Comparison of ENCODE assay signal across 31 cellular contexts in genomic region chr20:35048739-35049138, GRCh38. TPM values are rescaled to one million over a fixed set of nuclear protein-coding genes. Genes with fewer than 3 reads are reported as not detected.
DNase-seq lines count a peak whose midpoint lies in the region; ATAC-seq, FAIRE-seq and TF ChIP-seq lines count a peak whose summit lies in the region.
"Had no signal": no experiment of that assay in that cellular context is flagged by ENCODE, and none has a peak within 500 bp of the region (broad histone marks: within the 10 kb centered on the region; RNA-seq: fewer than 3 reads in every experiment).

No MANE protein-coding gene starts in this region.

- no peaks in the 10 kb centered on the region for H3K9me3 ChIP-seq in endodermal cell (ENCODE audit: control insufficient read depth, low read length)
- H3K9me3 ChIP-seq: body of pancreas, psoas muscle, tibial artery had no signal

- peak overlapping the region; percentile 42 for H3K27ac Mint-ChIP-seq in activated CD8-positive, alpha-beta T cell treated with anti-CD3 and anti-CD28 coated beads for 36 hours
- H3K27ac Mint-ChIP-seq in activated CD8-positive, alpha-beta T cell treated with anti-CD3 and anti-CD28 coated beads, Interleukin-2, amount 10 ng/mL, durations not matched to agents 7 days and 5 days: no peak overlapping the region
- no peak overlapping the region for H3K27ac Mint-ChIP-seq in endodermal cell
- H3K27ac Mint-ChIP-seq in neural crest cell (ENCODE audit: unreplicated experiment): peak overlapping the region; percentile 59
- H3K27ac Mint-ChIP-seq in stimulated activated memory B cell treated with anti-CD40 and anti-IgM and Interleukin-4, amounts not matched to agents 10 μg/mL and 1 μg/mL and 100 μg/mL, for 72 hours: no peak overlapping the region
- H3K27ac Mint-ChIP-seq: activated naive CD4-positive, alpha-beta T cell treated with anti-CD3 and anti-CD28 coated beads, Interleukin-2, amount 50 U/mL, for 24 hours; mesothelial cell of epicardium had no signal

- no peaks in the 10 kb centered on the region for H3K27me3 Mint-ChIP-seq in activated CD8-positive, alpha-beta T cell treated with anti-CD3 and anti-CD28 coated beads for 36 hours
- no peaks in the 10 kb centered on the region for H3K27me3 Mint-ChIP-seq in activated CD8-positive, alpha-beta T cell treated with anti-CD3 and anti-CD28 coated beads, Interleukin-2, amount 10 ng/mL, durations not matched to agents 7 days and 5 days (ENCODE audit: low read depth)
- no peaks in the 10 kb centered on the region for H3K27me3 Mint-ChIP-seq in endodermal cell (ENCODE audit: insufficient read depth)
- H3K27me3 Mint-ChIP-seq in neural crest cell (ENCODE audit: low read depth): no peaks in the 10 kb centered on the region
- H3K27me3 Mint-ChIP-seq in stimulated activated memory B cell treated with anti-CD40 and anti-IgM and Interleukin-4, amounts not matched to agents 10 μg/mL and 1 μg/mL and 100 μg/mL, for 72 hours: no peaks in the 10 kb centered on the region
- H3K27me3 Mint-ChIP-seq: activated naive CD4-positive, alpha-beta T cell treated with anti-CD3 and anti-CD28 coated beads, Interleukin-2, amount 50 U/mL, for 24 hours; natural killer cell treated with Interleukin-12 subunit alpha and Interleukin-12 subunit beta and Interleukin-15 and Interleukin-18, amount 100 ng/mL, for 72 hours had no signal

- CTCF ChIA-PET in activated CD8-positive, alpha-beta T cell treated with anti-CD3 and anti-CD28 coated beads for 36 hours (lab: Charles Lee): interaction anchor here (2.0 kb wide), 1 partner anchor 48 kb away, joined by 7 read pairs; no protein-coding TSS in a partner anchor
- CTCF ChIA-PET in activated CD8-positive, alpha-beta T cell treated with anti-CD3 and anti-CD28 coated beads, Interleukin-2, amount 10 ng/mL, durations not matched to agents 7 days and 5 days (lab: Charles Lee): interaction anchor here (1.5 kb wide), 1 partner anchor 48 kb away, joined by 4 read pairs; no protein-coding TSS in a partner anchor

- H3K4me1 ChIP-seq in endodermal cell (ENCODE audit: control insufficient read depth, insufficient read depth, low read length): no peaks in the 10 kb centered on the region
- H3K4me1 ChIP-seq: body of pancreas, psoas muscle had no signal

- peaks cover 28% of the 10 kb centered on the region for H3K36me3 Mint-ChIP-seq in activated CD8-positive, alpha-beta T cell treated with anti-CD3 and anti-CD28 coated beads for 36 hours (ENCODE audit: low read depth)
- peaks cover 50% of the 10 kb centered on the region for H3K36me3 Mint-ChIP-seq in activated CD8-positive, alpha-beta T cell treated with anti-CD3 and anti-CD28 coated beads, Interleukin-2, amount 10 ng/mL, durations not matched to agents 7 days and 5 days (ENCODE audit: low read depth)
- H3K36me3 Mint-ChIP-seq in endodermal cell (ENCODE audit: low read depth) (peaks cover 70% of the 10 kb centered on the region), neural crest cell (ENCODE audit: low read depth) (peaks cover 16% of the 10 kb centered on the region)
- peaks cover 53% of the 10 kb centered on the region for H3K36me3 Mint-ChIP-seq in stimulated activated memory B cell treated with anti-CD40 and anti-IgM and Interleukin-4, amounts not matched to agents 10 μg/mL and 1 μg/mL and 100 μg/mL, for 72 hours

- intact Hi-C loops in activated CD8-positive, alpha-beta T cell treated with anti-CD3 and anti-CD28 coated beads for 36 hours (cut with micrococcal nuclease): no loop called here

- 90% methylated on average over 1 of the region's 1 CpG; no CpG with 5 or more reads in 1 of the 2 experiments for WGBS in endodermal cell (ENCODE audit: insufficient coverage in 1 of 2, insufficient read length in 1 of 2), 2 experiments

- POLR2A ChIA-PET in activated CD8-positive, alpha-beta T cell treated with anti-CD3 and anti-CD28 coated beads for 36 hours (lab: Charles Lee): interaction anchor here (0.7 to 3.2 kb wide), 2 partner anchors 44 to 1026 kb away, joined by 3 to 11 read pairs; partner anchors contain the start of gene TRPC4AP
- POLR2A ChIA-PET in activated CD8-positive, alpha-beta T cell treated with anti-CD3 and anti-CD28 coated beads, Interleukin-2, amount 10 ng/mL, durations not matched to agents 7 days and 5 days (lab: Charles Lee): no interaction called here

- H3K4me3 Mint-ChIP-seq in activated CD8-positive, alpha-beta T cell treated with anti-CD3 and anti-CD28 coated beads for 36 hours: no peak overlapping the region
- H3K4me3 Mint-ChIP-seq in activated CD8-positive, alpha-beta T cell treated with anti-CD3 and anti-CD28 coated beads, Interleukin-2, amount 10 ng/mL, durations not matched to agents 7 days and 5 days: no peak overlapping the region
- H3K4me3 Mint-ChIP-seq in endodermal cell (no peak overlapping the region), neural crest cell (peak overlapping the region; percentile 31)
- H3K4me3 Mint-ChIP-seq in stimulated activated memory B cell treated with anti-CD40 and anti-IgM and Interleukin-4, amounts not matched to agents 10 μg/mL and 1 μg/mL and 100 μg/mL, for 72 hours: no peak overlapping the region
- H3K4me3 Mint-ChIP-seq: activated naive CD4-positive, alpha-beta T cell treated with anti-CD3 and anti-CD28 coated beads, Interleukin-2, amount 50 U/mL, for 24 hours; mesothelial cell of epicardium; natural killer cell treated with Interleukin-12 subunit alpha and Interleukin-12 subunit beta and Interleukin-15 and Interleukin-18, amount 100 ng/mL, for 72 hours had no signal

- no peak for FAIRE-seq in HTR-8/SVneo (lab: Jason Lieb, UNC)
- FAIRE-seq: endometrium, GM12892, small intestine had no signal

- no peak overlapping the region for H3K4me3 ChIP-seq in endodermal cell (ENCODE audit: low read length)
- H3K4me3 ChIP-seq: body of pancreas, psoas muscle, tibial artery had no signal

- no peak for ATAC-seq in activated CD8-positive, alpha-beta T cell treated with anti-CD3 and anti-CD28 coated beads for 36 hours
- no peak for ATAC-seq in activated CD8-positive, alpha-beta T cell treated with anti-CD3 and anti-CD28 coated beads, Interleukin-2, amount 10 ng/mL, durations not matched to agents 7 days and 5 days
- no peak for ATAC-seq in HG02763 (IDR thresholded peaks at IDR 0.05; ENCODE audit: unreplicated experiment)
- ATAC-seq in stimulated activated memory B cell treated with anti-CD40 and anti-IgM and Interleukin-4, amounts not matched to agents 10 μg/mL and 1 μg/mL and 100 μg/mL, for 72 hours: no peak
- ATAC-seq: body of pancreas; natural killer cell treated with Interleukin-12 subunit alpha and Interleukin-12 subunit beta and Interleukin-15 and Interleukin-18, amount 100 ng/mL, for 72 hours; psoas muscle had no signal

- DNase-seq in activated CD8-positive, alpha-beta T cell treated with anti-CD3 and anti-CD28 coated beads for 36 hours: no peak
- DNase-seq in activated CD8-positive, alpha-beta T cell treated with anti-CD3 and anti-CD28 coated beads, Interleukin-2, amount 10 ng/mL, durations not matched to agents 7 days and 5 days: no peak
- DNase-seq in endodermal cell (no peak), neural crest cell (ENCODE audit: low read depth, low spot score) (peak; percentile 43), superior temporal gyrus (ENCODE audit: extremely low spot score) (peak; percentile 96), HTR-8/SVneo (ENCODE audit: insufficient read length, low spot score) (no peak)
- DNase-seq: activated CD4-positive, alpha-beta T cell treated with anti-CD3 and anti-CD28 coated beads for 1 hour; activated CD8-positive, alpha-beta memory T cell treated with anti-CD3 and anti-CD28 coated beads for 24 hours; AML-193; body of pancreas; cortex of kidney; DMS79 treated with DMSO at 0.1 percent for 48 hours; NCI-H1092; NCI-H1930; NCI-H226; NCI-H82; OCI-M1; psoas muscle; SHP77; small intestine; stimulated activated CD4-positive, alpha-beta T cell treated with anti-CD3 and anti-CD28 coated beads, Interleukin-2, amount 100 ng/mL, for 24 hours; stimulated activated naive CD4-positive, alpha-beta T cell; tibial artery had no signal

- no peaks in the 10 kb centered on the region for H3K4me1 Mint-ChIP-seq in activated CD8-positive, alpha-beta T cell treated with anti-CD3 and anti-CD28 coated beads for 36 hours (ENCODE audit: low read depth)
- no peaks in the 10 kb centered on the region for H3K4me1 Mint-ChIP-seq in activated CD8-positive, alpha-beta T cell treated with anti-CD3 and anti-CD28 coated beads, Interleukin-2, amount 10 ng/mL, durations not matched to agents 7 days and 5 days (ENCODE audit: low read depth)
- peaks cover 2% of the 10 kb centered on the region for H3K4me1 Mint-ChIP-seq in endodermal cell
- H3K4me1 Mint-ChIP-seq in neural crest cell: peaks cover 19% of the 10 kb centered on the region
- no peaks in the 10 kb centered on the region for H3K4me1 Mint-ChIP-seq in stimulated activated memory B cell treated with anti-CD40 and anti-IgM and Interleukin-4, amounts not matched to agents 10 μg/mL and 1 μg/mL and 100 μg/mL, for 72 hours
- H3K4me1 Mint-ChIP-seq: mesothelial cell of epicardium had no signal

- no peak for TF ChIP-seq CTCF in activated CD8-positive, alpha-beta T cell treated with anti-CD3 and anti-CD28 coated beads for 36 hours (IDR thresholded peaks at IDR 0.05)
- TF ChIP-seq CTCF in endodermal cell (conservative IDR thresholded peaks at IDR 0.05) (no peak), neural crest cell (conservative IDR thresholded peaks at IDR 0.05) (no peak)

- H3K9me3 Mint-ChIP-seq in activated CD8-positive, alpha-beta T cell treated with anti-CD3 and anti-CD28 coated beads for 36 hours: no peaks in the 10 kb centered on the region
- no peaks in the 10 kb centered on the region for H3K9me3 Mint-ChIP-seq in activated CD8-positive, alpha-beta T cell treated with anti-CD3 and anti-CD28 coated beads, Interleukin-2, amount 10 ng/mL, durations not matched to agents 7 days and 5 days (ENCODE audit: insufficient read depth)
- H3K9me3 Mint-ChIP-seq in endodermal cell: no peaks in the 10 kb centered on the region
- no peaks in the 10 kb centered on the region for H3K9me3 Mint-ChIP-seq in neural crest cell
- H3K9me3 Mint-ChIP-seq in stimulated activated memory B cell treated with anti-CD40 and anti-IgM and Interleukin-4, amounts not matched to agents 10 μg/mL and 1 μg/mL and 100 μg/mL, for 72 hours: no peaks in the 10 kb centered on the region
- H3K9me3 Mint-ChIP-seq: activated naive CD4-positive, alpha-beta T cell treated with anti-CD3 and anti-CD28 coated beads, Interleukin-2, amount 50 U/mL, for 24 hours; mesothelial cell of epicardium; natural killer cell treated with Interleukin-12 subunit alpha and Interleukin-12 subunit beta and Interleukin-15 and Interleukin-18, amount 100 ng/mL, for 72 hours had no signal

- H3K36me3 ChIP-seq in endodermal cell (ENCODE audit: control insufficient read depth, insufficient read depth, low read length): peaks cover 72% of the 10 kb centered on the region

- peak overlapping the region; percentile 80 for H3K27ac ChIP-seq in endodermal cell (ENCODE audit: low read depth, low read length)
- H3K27ac ChIP-seq: 22Rv1, body of pancreas, psoas muscle, tibial artery had no signal

- H3K27me3 ChIP-seq in endodermal cell (ENCODE audit: control insufficient read depth, insufficient read depth, low read length, poor library complexity, severe bottlenecking): no peaks in the 10 kb centered on the region
- H3K27me3 ChIP-seq: body of pancreas, tibial artery had no signal

- no peak overlapping the region for H3K9ac ChIP-seq in endodermal cell (ENCODE audit: extremely low read depth, low read length, poor library complexity, severe bottlenecking)

RNA-seq across cellular contexts. Expression of gene TRPC4AP, which starts 43.9 kb away (rescaled TPM):
- total RNA-seq in activated CD8-positive, alpha-beta T cell treated with anti-CD3 and anti-CD28 coated beads for 36 hours: 10 to 100 TPM; 34.2 to 38.2 TPM
- 10 to 100 TPM; 43.2 to 44.6 TPM for total RNA-seq in activated CD8-positive, alpha-beta T cell treated with anti-CD3 and anti-CD28 coated beads, Interleukin-2, amount 10 ng/mL, durations not matched to agents 7 days and 5 days
- total RNA-seq in endodermal cell (100 to 1,000 TPM in 1 of 2 donors, 10 to 100 TPM in 1; 84.2 to 103 TPM), neural crest cell (94.0 and 96.2 TPM in 2 replicates)
- 74.2 TPM for polyA plus RNA-seq in endodermal cell (2013, experiment 1 of 2)
- polyA plus RNA-seq in endodermal cell (2013, experiment 2 of 2): 68.6 TPM

Comparison
In these comparisons a context has a peak if more than half of its experiments do, and no peak if none do; other contexts are left out.
1. H3K27ac Mint-ChIP-seq: peak in activated CD8-positive, alpha-beta T cell treated with anti-CD3 and anti-CD28 coated beads for 36 hours (single experiment) and neural crest cell (single experiment); none in activated CD8-positive, alpha-beta T cell treated with anti-CD3 and anti-CD28 coated beads, Interleukin-2, amount 10 ng/mL, durations not matched to agents 7 days and 5 days (single experiment), endodermal cell (single experiment) and stimulated activated memory B cell treated with anti-CD40 and anti-IgM and Interleukin-4, amounts not matched to agents 10 μg/mL and 1 μg/mL and 100 μg/mL, for 72 hours (single experiment).
2. DNase-seq: peak in neural crest cell (single experiment) and superior temporal gyrus (single experiment); none in activated CD8-positive, alpha-beta T cell treated with anti-CD3 and anti-CD28 coated beads for 36 hours (single experiment), activated CD8-positive, alpha-beta T cell treated with anti-CD3 and anti-CD28 coated beads, Interleukin-2, amount 10 ng/mL, durations not matched to agents 7 days and 5 days (single experiment), endodermal cell (single experiment) and HTR-8/SVneo (single experiment).